Comparison of ENCODE assay signal across 8 cellular contexts in the genomic region with DNA sequence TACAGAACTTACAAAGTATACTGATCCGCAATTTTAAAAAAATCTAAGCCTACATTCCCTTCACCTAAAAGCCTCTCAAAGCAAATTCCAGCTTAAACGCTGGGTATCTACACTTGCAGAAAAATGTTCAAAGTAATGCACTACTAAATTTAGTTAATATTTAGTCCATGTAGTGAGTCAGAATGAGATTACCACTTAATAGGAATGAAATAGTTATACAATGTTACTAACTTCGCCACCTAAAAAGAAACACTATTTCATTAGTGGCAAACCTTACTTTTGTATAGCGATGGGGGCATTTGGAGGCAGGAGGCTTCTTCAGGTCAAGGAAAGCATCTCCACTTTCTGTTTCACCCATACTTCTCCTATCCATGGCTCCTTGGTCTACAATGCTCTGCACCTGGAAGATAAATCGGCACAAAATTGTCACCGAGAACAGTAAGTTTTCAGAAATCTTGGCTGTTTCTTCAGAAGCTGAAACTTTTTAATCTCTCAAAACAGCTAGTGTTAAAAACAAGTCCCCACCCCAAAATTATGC. TPM values are rescaled to one million over a fixed set of nuclear protein-coding genes. Genes with fewer than 3 reads are reported as not detected.
DNase-seq lines count a peak whose midpoint lies in the region; ATAC-seq and TF ChIP-seq lines count a peak whose summit lies in the region.

No MANE protein-coding gene starts in this region.

- H3K4me1 Mint-ChIP-seq in CD8-positive, alpha-beta T cell (ENCODE audit: low read depth): peaks cover 54% of the 10 kb centered on the region

- no peaks in the 10 kb centered on the region for H3K27me3 ChIP-seq in CD8-positive, alpha-beta T cell (ENCODE audit: insufficient read depth, low read length)
- no peaks in the 10 kb centered on the region for H3K27me3 ChIP-seq in MG63
- no peaks in the 10 kb centered on the region for H3K27me3 ChIP-seq in duodenal mucosa (ENCODE audit: control insufficient read depth in 1 of 2, insufficient read depth in 2 of 2, low read length in 2 of 2)
- H3K27me3 ChIP-seq in neuron (ENCODE audit: insufficient read depth, low read length): no peaks in the 10 kb centered on the region

- POLR2A ChIA-PET in CD8-positive, alpha-beta T cell (lab: Charles Lee): interaction anchor here (0.5 to 1.6 kb wide), 6 partner anchors 90 to 252 kb away, joined by 3 to 5 read pairs (median 3); partner anchors contain the start of gene PISD

- no peak overlapping the region for H3K27ac ChIP-seq in CD8-positive, alpha-beta T cell (ENCODE audit: low read depth, low read length)
- no peak overlapping the region for H3K27ac ChIP-seq in duodenal mucosa (ENCODE audit: low read depth, low read length)

- H3K36me3 Mint-ChIP-seq in CD8-positive, alpha-beta T cell: peaks cover 33% of the 10 kb centered on the region

- no peaks in the 10 kb centered on the region for H3K27me3 Mint-ChIP-seq in CD8-positive, alpha-beta T cell (ENCODE audit: low read depth)

- intact Hi-C loops in CD8-positive, alpha-beta T cell (cut with DNase I, micrococcal nuclease): loop anchor here (2.0 kb wide), 4 partner anchors 90 to 262 kb away; partner anchors contain the start of genes DRG1 (in 2 of the 2), PATZ1 (in 2 of the 2) and PRR14L (in 1 of the 2)

- CTCF ChIA-PET in CD8-positive, alpha-beta T cell (lab: Charles Lee): interaction anchor here (0.8 to 1.2 kb wide), 2 partner anchors 12 to 82 kb away, joined by 3 to 4 read pairs; no protein-coding TSS in a partner anchor

- H3K9me3 Mint-ChIP-seq in CD8-positive, alpha-beta T cell: no peaks in the 10 kb centered on the region

- ATAC-seq in CD8-positive, alpha-beta T cell: no peak

- H3K4me3 Mint-ChIP-seq in CD8-positive, alpha-beta T cell: peak overlapping the region; percentile 83

- H3K27ac Mint-ChIP-seq in CD8-positive, alpha-beta T cell: peak overlapping the region; percentile 89

- H3K36me3 ChIP-seq in CD8-positive, alpha-beta T cell (ENCODE audit: insufficient read depth, low read length): no peaks in the 10 kb centered on the region
- peaks cover 52% of the 10 kb centered on the region for H3K36me3 ChIP-seq in MG63
- peaks cover 13 to 22% of the 10 kb centered on the region in 2 donors for H3K36me3 ChIP-seq in duodenal mucosa (ENCODE audit: control insufficient read depth in 1 of 2, insufficient read depth in 2 of 2, low read length in 2 of 2)
- H3K36me3 ChIP-seq in neuron (ENCODE audit: insufficient read depth, low read length): peaks cover 40% of the 10 kb centered on the region

- H3K4me1 ChIP-seq in CD8-positive, alpha-beta T cell (ENCODE audit: insufficient read depth, low read length): peaks cover 18% of the 10 kb centered on the region
- H3K4me1 ChIP-seq in duodenal mucosa (ENCODE audit: control insufficient read depth in 1 of 2, insufficient read depth in 2 of 2, low read length in 2 of 2) (peaks cover 21 to 25% of the 10 kb centered on the region in 2 donors), neuron (ENCODE audit: insufficient read depth, low read length) (peaks cover 22% of the 10 kb centered on the region)

- peak overlapping the region in 1 of 2 donors; percentile 63 for H3K9ac ChIP-seq in duodenal mucosa (ENCODE audit: low read depth in 1 of 2, low read length in 2 of 2)

- H3K9me3 ChIP-seq in CD8-positive, alpha-beta T cell (ENCODE audit: low read length): no peaks in the 10 kb centered on the region
- H3K9me3 ChIP-seq in MG63 (no peaks in the 10 kb centered on the region), duodenal mucosa (ENCODE audit: control insufficient read depth in 1 of 2, low read length in 2 of 2) (no peaks in the 10 kb centered on the region), neuron (ENCODE audit: low read length) (no peaks in the 10 kb centered on the region)

- no peak overlapping the region for H2AFZ ChIP-seq in neuron (ENCODE audit: low read depth, low read length)

- TF ChIP-seq CTCF in CD8-positive, alpha-beta T cell (IDR thresholded peaks at IDR 0.05): no peak

- no peak for DNase-seq in CD8-positive, alpha-beta T cell
- no peak for DNase-seq in MG63
- no peak for DNase-seq in SKM-1 (lab: John Stamatoyannopoulos, UW; ENCODE audit: unreplicated experiment)
- DNase-seq in LoVo (ENCODE audit: low spot score): no peak
- no peak for DNase-seq in pons (ENCODE audit: low spot score)
- no peak for DNase-seq in mucosa of gallbladder (ENCODE audit: low spot score)

- H3K4me3 ChIP-seq in CD8-positive, alpha-beta T cell (ENCODE audit: low read depth, low read length): no peak overlapping the region
- peak overlapping the region; percentile 86 for H3K4me3 ChIP-seq in MG63
- peak overlapping the region; percentile 83 to 98 for H3K4me3 ChIP-seq in duodenal mucosa (ENCODE audit: low read depth in 1 of 2, low read length in 2 of 2)
- peak overlapping the region; percentile 79 for H3K4me3 ChIP-seq in neuron (ENCODE audit: low read length)

RNA-seq across cellular contexts. Expression of gene EIF4ENIF1, which starts 1.2 kb away (rescaled TPM):
- total RNA-seq in CD8-positive, alpha-beta T cell: 10 to 100 TPM; 12.1 to 14.5 TPM
- 6.0 and 6.2 TPM in 2 replicates for total RNA-seq in MG63 (2014; rRNA removed; shearing (Covaris generic); ENCODE audit: low replicate concordance)
- 24.5 TPM for total RNA-seq in mucosa of gallbladder

RNA-seq across cellular contexts. Expression of gene SFI1, which starts 7.9 kb away (rescaled TPM):
- 100 to 1,000 TPM; 217 to 235 TPM for total RNA-seq in CD8-positive, alpha-beta T cell
- 10.7 and 12.2 TPM in 2 replicates for total RNA-seq in MG63 (2014; rRNA removed; shearing (Covaris generic); ENCODE audit: low replicate concordance)
- 74.5 TPM for total RNA-seq in mucosa of gallbladder
